ENCODE assay signal across 16 cellular contexts in the genomic region with DNA sequence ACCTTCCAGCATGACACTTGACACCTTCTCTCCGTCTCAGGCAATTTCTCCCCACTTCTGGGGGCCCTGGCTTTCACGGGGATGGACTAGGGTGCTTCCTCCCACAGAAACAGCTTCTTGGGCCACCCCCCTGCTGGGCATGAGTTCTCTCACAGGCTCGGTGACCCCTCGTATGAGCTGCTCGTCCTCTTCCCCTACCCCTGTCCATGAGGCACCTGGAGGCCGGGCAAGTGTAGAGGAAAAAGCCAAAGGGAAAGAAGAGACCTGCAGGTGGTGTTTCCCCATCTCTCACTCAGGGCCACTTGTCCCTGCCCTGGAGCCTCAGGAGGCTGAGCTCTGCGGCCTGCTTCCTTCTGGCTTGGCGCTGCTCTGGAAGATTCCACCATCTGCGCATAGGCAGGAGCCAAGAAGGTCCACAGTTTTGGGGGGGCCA. TPM values are rescaled to one million over a fixed set of nuclear protein-coding genes. Genes with fewer than 3 reads are reported as not detected.
DNase-seq lines count a peak whose midpoint lies in the region; ATAC-seq and TF ChIP-seq lines count a peak whose summit lies in the region.
"Had no signal": no experiment of that assay in that cellular context is flagged by ENCODE, and none has a peak within 500 bp of the region (broad histone marks: within the 10 kb centered on the region; RNA-seq: fewer than 3 reads in every experiment).

No MANE protein-coding gene starts in this region.

- intact Hi-C loops in activated CD4-positive, alpha-beta T cell treated with anti-CD3 and anti-CD28 coated beads, Interleukin-2, amount 10 ng/mL, durations not matched to agents 24 days and 14 days (cut with micrococcal nuclease) = loop anchor here (5.0 to 10.0 kb wide), 2 partner anchors 186 to 241 kb away; a partner anchor contains a TSS
- intact Hi-C loops in activated CD4-positive, alpha-beta T cell treated with anti-CD3 and anti-CD28 coated beads for 36 hours (cut with DNase I, micrococcal nuclease) = loop anchor here in 1 of 2 experiments (5.0 kb wide), 3 partner anchors 754 to 1419 kb away; a partner anchor contains a TSS
- intact Hi-C loops in IMR-90 (cut with micrococcal nuclease) = loop anchor here (5.0 kb wide), 1 partner anchor 146 kb away; no protein-coding TSS in a partner anchor
- intact Hi-C loops in gastrocnemius medialis (cut with DNase I; ENCODE audit: low total_unique reads) = loop anchor here (5.0 to 10.0 kb wide), 3 partner anchors 171 to 1436 kb away; a partner anchor contains a TSS
- intact Hi-C loops in sigmoid colon (cut with DNase I) = loop anchor here (5.0 to 10.0 kb wide), 4 partner anchors 86 to 326 kb away; a partner anchor contains a TSS

- no peak overlapping the region for H3K27ac Mint-ChIP-seq in activated CD4-positive, alpha-beta T cell treated with anti-CD3 and anti-CD28 coated beads, Interleukin-2, amount 10 ng/mL, durations not matched to agents 24 days and 14 days
- no peak overlapping the region for H3K27ac Mint-ChIP-seq in activated CD4-positive, alpha-beta T cell treated with anti-CD3 and anti-CD28 coated beads for 36 hours

- H3K9me1 ChIP-seq in IMR-90 (ENCODE audit: insufficient read depth, low read length) = peaks cover 7% of the 10 kb centered on the region; the same call in 1 of the 2 replicates

- H2BK120ac ChIP-seq in IMR-90 (ENCODE audit: low read depth, low read length) = no peak overlapping the region

- H2BK20ac ChIP-seq in IMR-90 (ENCODE audit: low read depth, low read length) = no peak overlapping the region

- H3K9me3 Mint-ChIP-seq in activated CD4-positive, alpha-beta T cell treated with anti-CD3 and anti-CD28 coated beads, Interleukin-2, amount 10 ng/mL, durations not matched to agents 24 days and 14 days = no peaks in the 10 kb centered on the region
- H3K9me3 Mint-ChIP-seq in activated CD4-positive, alpha-beta T cell treated with anti-CD3 and anti-CD28 coated beads for 36 hours (ENCODE audit: low read depth) = no peaks in the 10 kb centered on the region
- H3K9me3 Mint-ChIP-seq: stimulated activated effector memory CD8-positive, alpha-beta T cell treated with anti-CD3 and anti-CD28 coated beads, Interleukin-12 subunit alpha, Interleukin-12 subunit beta, amount 100 ng/mL, for 72 hours had no signal

- H3K9ac ChIP-seq in IMR-90 (ENCODE audit: low read depth, low read length) (no peak overlapping the region), iPS-15b (ENCODE audit: low read depth, low read length) (no peak overlapping the region)

- H2AK5ac ChIP-seq in IMR-90 (ENCODE audit: low read depth, low read length) = no peak overlapping the region

- TF ChIP-seq EP300 in sigmoid colon (IDR thresholded peaks at IDR 0.05) = no peak

- H3K27me3 Mint-ChIP-seq in activated CD4-positive, alpha-beta T cell treated with anti-CD3 and anti-CD28 coated beads, Interleukin-2, amount 10 ng/mL, durations not matched to agents 24 days and 14 days = peaks cover 51% of the 10 kb centered on the region
- H3K27me3 Mint-ChIP-seq in activated CD4-positive, alpha-beta T cell treated with anti-CD3 and anti-CD28 coated beads for 36 hours = peaks cover 9% of the 10 kb centered on the region

- H4K20me1 ChIP-seq in IMR-90 (ENCODE audit: insufficient read depth, low read length) = 0 out of 2 replicates have a peak, but pooled peaks cover 10% of the 10 kb centered on the region

- H3K56ac ChIP-seq in IMR-90 (ENCODE audit: extremely low read depth, insufficient read depth, low read length) = no peak overlapping the region

- dilution Hi-C loops in IMR-90 (cut with HindIII; ENCODE audit: low sequenced_read_pairs, unreplicated experiment) = no loop called here

- TF ChIP-seq RAD21 in IMR-90 (IDR thresholded peaks at IDR 0.05; ENCODE audit: low read length) = no peak

- CTCF ChIA-PET in activated CD4-positive, alpha-beta T cell treated with anti-CD3 and anti-CD28 coated beads for 36 hours (lab: Charles Lee) = no interaction called here
- CTCF ChIA-PET in IMR-90 (lab: Yijun Ruan, JAX) = no interaction called here

- H3K9me3 ChIP-seq in IMR-90 (ENCODE audit: control insufficient read depth, insufficient read depth, low read length) (no peaks in the 10 kb centered on the region), iPS-15b (ENCODE audit: control insufficient read depth, insufficient read depth, low read length) (no peaks in the 10 kb centered on the region), gastrocnemius medialis (no peaks in the 10 kb centered on the region), sigmoid colon (no peaks in the 10 kb centered on the region)
- H3K9me3 ChIP-seq: body of pancreas, gastroesophageal sphincter had no signal

- no TSS peak for BruUV-seq in IMR-90 (replicated peaks; lab: Mats Ljungman, UMichigan)

- no peak for DNase-seq in activated CD4-positive, alpha-beta T cell treated with anti-CD3 and anti-CD28 coated beads, Interleukin-2, amount 10 ng/mL, durations not matched to agents 24 days and 14 days
- DNase-seq in activated CD4-positive, alpha-beta T cell treated with anti-CD3 and anti-CD28 coated beads for 36 hours = no peak
- DNase-seq in IMR-90 (no peak), gastrocnemius medialis (peak in 1 of 2 donors; percentile 38), sigmoid colon (no peak), SIG-M5 (lab: John Stamatoyannopoulos, UW) (no peak)
- no peak for DNase-seq in stimulated activated CD4-positive, alpha-beta T cell treated with anti-CD3 and anti-CD28 coated beads, Interleukin-1b, Interleukin-23, amount 100 ng/mL, for 48 hours
- DNase-seq: 8988T; activated CD4-positive, alpha-beta T cell treated with anti-CD3 and anti-CD28 coated beads, Interleukin-2, amount 50 U/mL, for 1 hour; KBM-7; NCI-H526; stimulated activated CD4-positive, alpha-beta T cell treated with anti-CD3 and anti-CD28 coated beads, Interleukin-4, amount 100 ng/mL, for 24 hours had no signal

- no peak overlapping the region for H4K5ac ChIP-seq in IMR-90 (ENCODE audit: low read depth, low read length)

- H3K79me1 ChIP-seq in IMR-90 (ENCODE audit: low read depth in 1 of 2, low read length in 2 of 2) = peaks cover 19 to 30% of the 10 kb centered on the region in 2 experiments

- H3K36me3 Mint-ChIP-seq in activated CD4-positive, alpha-beta T cell treated with anti-CD3 and anti-CD28 coated beads, Interleukin-2, amount 10 ng/mL, durations not matched to agents 24 days and 14 days (ENCODE audit: low read depth) = no peaks in the 10 kb centered on the region
- H3K36me3 Mint-ChIP-seq in activated CD4-positive, alpha-beta T cell treated with anti-CD3 and anti-CD28 coated beads for 36 hours (ENCODE audit: low read depth) = no peaks in the 10 kb centered on the region
- H3K36me3 Mint-ChIP-seq: stimulated activated effector memory CD8-positive, alpha-beta T cell treated with anti-CD3 and anti-CD28 coated beads, Interleukin-12 subunit alpha, Interleukin-12 subunit beta, amount 100 ng/mL, for 72 hours had no signal

- no peak for TF ChIP-seq CTCF in IMR-90 (conservative IDR thresholded peaks at IDR 0.05; ENCODE audit: low read depth, low read length)
- TF ChIP-seq CTCF in gastrocnemius medialis (IDR thresholded peaks at IDR 0.05 in 4 of 5, conservative IDR thresholded peaks at IDR 0.05 in 1 of 5) = no peak
- TF ChIP-seq CTCF in sigmoid colon (IDR thresholded peaks at IDR 0.05) = no peak

- H2AK9ac ChIP-seq in IMR-90 (replicated peaks; ENCODE audit: low read depth, low read length, poor library complexity) = peak overlapping the region; percentile 23

- H2AFZ ChIP-seq in IMR-90 (replicated peaks; ENCODE audit: low read length, poor library complexity) = no peak overlapping the region

- H3K4me1 Mint-ChIP-seq in activated CD4-positive, alpha-beta T cell treated with anti-CD3 and anti-CD28 coated beads, Interleukin-2, amount 10 ng/mL, durations not matched to agents 24 days and 14 days = peaks cover 13% of the 10 kb centered on the region
- H3K4me1 Mint-ChIP-seq in activated CD4-positive, alpha-beta T cell treated with anti-CD3 and anti-CD28 coated beads for 36 hours = peaks cover 11% of the 10 kb centered on the region

- H3K4me2 ChIP-seq in IMR-90 (ENCODE audit: low read depth, low read length) = no peak overlapping the region

- no peaks in the 10 kb centered on the region for H3K36me3 ChIP-seq in IMR-90 (ENCODE audit: control insufficient read depth, insufficient read depth, low read length)
- H3K36me3 ChIP-seq in iPS-15b (ENCODE audit: control insufficient read depth, insufficient read depth, low read length) = no peaks in the 10 kb centered on the region
- no peaks in the 10 kb centered on the region for H3K36me3 ChIP-seq in gastrocnemius medialis
- H3K36me3 ChIP-seq in sigmoid colon = no peaks in the 10 kb centered on the region
- H3K36me3 ChIP-seq: gastroesophageal sphincter had no signal

- H3K27ac ChIP-seq in IMR-90 (ENCODE audit: insufficient read depth, low read length) (no peak overlapping the region), gastrocnemius medialis (peak overlapping the region; percentile 99 to 100 (median 99)), sigmoid colon (no peak overlapping the region)

- H3K14ac ChIP-seq in IMR-90 (replicated peaks; ENCODE audit: low read depth, low read length) = no peak overlapping the region

- no peak overlapping the region for H3K23ac ChIP-seq in IMR-90 (ENCODE audit: low read depth, low read length)

- H4K91ac ChIP-seq in IMR-90 (ENCODE audit: insufficient read depth, low read depth, low read length) = no peak overlapping the region

- no peak overlapping the region for H3K18ac ChIP-seq in IMR-90 (ENCODE audit: low read depth, low read length)

- no peak overlapping the region for H3K4ac ChIP-seq in IMR-90 (ENCODE audit: low read depth, low read length)

- ATAC-seq in activated CD4-positive, alpha-beta T cell treated with anti-CD3 and anti-CD28 coated beads for 36 hours = no peak
- no peak for ATAC-seq in IMR-90 (ENCODE audit: low read depth)
- no peak for ATAC-seq in gastrocnemius medialis
- ATAC-seq: gastroesophageal sphincter; stimulated activated effector memory CD8-positive, alpha-beta T cell treated with anti-CD3 and anti-CD28 coated beads, Interleukin-12 subunit alpha, Interleukin-12 subunit beta, amount 100 ng/mL, for 72 hours had no signal

- no peak overlapping the region; a peak in 1 of 4 replicates for H4K8ac ChIP-seq in IMR-90 (ENCODE audit: low read depth in 2 of 2, low read length in 2 of 2)

- H3K27me3 ChIP-seq in IMR-90 (ENCODE audit: control insufficient read depth, insufficient read depth, low read length) (peaks cover 7% of the 10 kb centered on the region; the same call in 1 of the 2 replicates), iPS-15b (ENCODE audit: control insufficient read depth, insufficient read depth, low read length) (peaks cover 3% of the 10 kb centered on the region), gastrocnemius medialis (no peaks in the 10 kb centered on the region), sigmoid colon (peaks cover 0 to 17% (median 12%) of the 10 kb centered on the region in 3 donors)
- H3K27me3 ChIP-seq: body of pancreas had no signal

- H3K4me3 Mint-ChIP-seq in activated CD4-positive, alpha-beta T cell treated with anti-CD3 and anti-CD28 coated beads, Interleukin-2, amount 10 ng/mL, durations not matched to agents 24 days and 14 days = peak overlapping the region; percentile 20
- H3K4me3 Mint-ChIP-seq in activated CD4-positive, alpha-beta T cell treated with anti-CD3 and anti-CD28 coated beads for 36 hours = no peak overlapping the region

- POLR2A ChIA-PET in activated CD4-positive, alpha-beta T cell treated with anti-CD3 and anti-CD28 coated beads for 36 hours (lab: Charles Lee) = no interaction called here
- POLR2A ChIA-PET in IMR-90 (lab: Charles Lee; ENCODE audit: unreplicated experiment) = no interaction called here

- peaks cover 19% of the 10 kb centered on the region for H3K4me1 ChIP-seq in IMR-90 (ENCODE audit: control insufficient read depth, insufficient read depth, low read length)
- no peaks in the 10 kb centered on the region for H3K4me1 ChIP-seq in iPS-15b (ENCODE audit: control insufficient read depth, insufficient read depth, low read length)
- H3K4me1 ChIP-seq in gastrocnemius medialis = peaks cover 22 to 25% of the 10 kb centered on the region in 2 donors
- peaks cover 0 to 26% (median 21%) of the 10 kb centered on the region in 4 donors for H3K4me1 ChIP-seq in sigmoid colon

- no peak overlapping the region for H2BK5ac ChIP-seq in IMR-90 (ENCODE audit: low read depth, low read length, poor library complexity, severe bottlenecking)

- 90% methylated on average over 2 of the region's 9 CpGs; no CpG with 5 or more reads in 1 of the 2 experiments for WGBS in IMR-90 (ENCODE audit: extremely low coverage in 2 of 2, insufficient read length in 1 of 2), 2 experiments
- WGBS in sigmoid colon, 2 donors = 89 to 94% methylated on average over 9 of the region's 9 CpGs

- TF ChIP-seq POLR2A in IMR-90 (IDR thresholded peaks at IDR 0.05; ENCODE audit: low read depth, low read length) = no peak
- no peak for TF ChIP-seq POLR2A in gastrocnemius medialis (IDR thresholded peaks at IDR 0.05)
- no peak for TF ChIP-seq POLR2A in sigmoid colon (IDR thresholded peaks at IDR 0.05)

- H3K4me3 ChIP-seq in IMR-90 (ENCODE audit: insufficient read depth, low read depth, low read length) (no peak overlapping the region), iPS-15b (ENCODE audit: low read depth, low read length) (peak overlapping the region; percentile 75), gastrocnemius medialis (peak overlapping the region in 1 of 4 donors; percentile 82), sigmoid colon (peak overlapping the region in 1 of 4 donors; percentile 74)
- H3K4me3 ChIP-seq: body of pancreas had no signal

- H2BK15ac ChIP-seq in IMR-90 (ENCODE audit: low read depth, low read length) = no peak overlapping the region

- in situ Hi-C loops in IMR-90 (cut with MboI; ENCODE audit: low sequenced_read_pairs) (no loop called here), gastrocnemius medialis (cut with MboI; ENCODE audit: low sequenced_read_pairs in 4 of 4) (no loop called here)

RNA-seq across cellular contexts. Expression of a gene that starts 1.9 kb away (rescaled TPM):
- total RNA-seq in activated CD4-positive, alpha-beta T cell treated with anti-CD3 and anti-CD28 coated beads, Interleukin-2, amount 10 ng/mL, durations not matched to agents 24 days and 14 days = 3.3 and 3.7 TPM in 2 replicates
- 1 to 10 TPM; 8.0 to 9.4 TPM for total RNA-seq in activated CD4-positive, alpha-beta T cell treated with anti-CD3 and anti-CD28 coated beads for 36 hours
- total RNA-seq in IMR-90 (2012; rRNA removed) (11.8 and 13.1 TPM in 2 replicates), gastrocnemius medialis (10 to 100 TPM in 3 of 4 donors, 1 to 10 TPM in 1; 9.1 to 22.6 (median 21.1) TPM), sigmoid colon (10 to 100 TPM; 15.7 to 21.6 (median 17.8) TPM)
- polyA plus RNA-seq in IMR-90 (2012; rRNA removed) (12.0 and 15.7 TPM in 2 replicates), sigmoid colon (10 to 100 TPM in 1 of 3 donors, 1 to 10 TPM in 2; 3.0 to 14.6 (median 6.7) TPM)
- 9.1 and 13.7 TPM in 2 replicates for polyA plus RNA-seq in IMR-90 (2012; cell fraction: cytosol; rRNA removed)
- polyA plus RNA-seq in IMR-90 (2012; cell fraction: nucleus; rRNA removed; ENCODE audit: low replicate concordance) = 27.6 and 42.6 TPM in 2 replicates

RNA-seq across cellular contexts. Expression of a gene that starts 41.9 kb away (rescaled TPM):
- total RNA-seq in activated CD4-positive, alpha-beta T cell treated with anti-CD3 and anti-CD28 coated beads, Interleukin-2, amount 10 ng/mL, durations not matched to agents 24 days and 14 days = 0.62 and 0.70 TPM in 2 replicates
- under 1 TPM; 0.46 to 0.69 TPM for total RNA-seq in activated CD4-positive, alpha-beta T cell treated with anti-CD3 and anti-CD28 coated beads for 36 hours
- under 0.01 and 0.28 TPM in 2 replicates for total RNA-seq in IMR-90 (2012; rRNA removed)
- polyA plus RNA-seq in IMR-90 (2012; rRNA removed) = 0.07 and 0.09 TPM in 2 replicates
- 0.07 TPM in 1 of 2 replicates, not detected in the other for polyA plus RNA-seq in IMR-90 (2012; cell fraction: cytosol; rRNA removed)
- 1.2 and 2.0 TPM in 2 replicates for polyA plus RNA-seq in IMR-90 (2012; cell fraction: nucleus; rRNA removed; ENCODE audit: low replicate concordance)
- total RNA-seq in gastrocnemius medialis = 1 to 10 TPM in 1 of 4 donors, under 1 TPM in 3; 0.36 to 1.5 (median 0.48) TPM
- total RNA-seq in sigmoid colon = 1 to 10 TPM in 2 of 4 donors, under 1 TPM in 2; 0.16 to 1.2 (median 0.73) TPM
- polyA plus RNA-seq in sigmoid colon = under 1 TPM in 2 of 3 donors, not detected in 1; under 0.01 to 0.44 TPM

Comparison
In these comparisons a context has a peak if more than half of its experiments do, and no peak if none do; other contexts are left out.
1. H3K27ac ChIP-seq: peak in gastrocnemius medialis (4 of 4); none in IMR-90 (single experiment) and sigmoid colon (0 of 4).